ENCODE assay signal across 1 cellular context in genomic region chr1:75785320-75785963, GRCh38.
TF ChIP-seq lines count a peak whose summit lies in the region.

No MANE protein-coding gene starts in this region.

TF ChIP-seq in K562, 482 proteins besides CTCF, POLR2A, EP300 and RAD21 (continued from another document and continues in another):
- TF ChIP-seq ARID3A (IDR thresholded peaks at IDR 0.05; ENCODE audit: borderline replicate concordance, low read depth, low read length) (peak; percentile 35; the same call in 1 of the 2 replicates), ZNF655 (CRISPR knock-in tag; IDR thresholded peaks at IDR 0.05) (no peak), FOXM1 (IDR thresholded peaks at IDR 0.05; ENCODE audit: low read depth) (no peak), FOXM1 (CRISPR knock-in tag; IDR thresholded peaks at IDR 0.05; ENCODE audit: low read depth) (no peak), TAF7 (tag; IDR thresholded peaks at IDR 0.05) (peak; percentile 29; the same call in 1 of the 2 replicates), ZNF395 (CRISPR knock-in tag; IDR thresholded peaks at IDR 0.05) (peak; percentile 66; the same call in 1 of the 2 replicates), FOXJ2 (tag; IDR thresholded peaks at IDR 0.05) (no peak), TAL1 (IDR thresholded peaks at IDR 0.05) (peak; percentile 36; the same call in 1 of the 2 replicates), NFRKB (IDR thresholded peaks at IDR 0.05; ENCODE audit: low read depth) (peak; percentile 88), HDAC1 (IDR thresholded peaks at IDR 0.05) (0 out of 4 replicates have a peak, but pooled peaks of 1 of the 2 experiments have one; percentile 4), YY1 (IDR thresholded peaks at IDR 0.05; ENCODE audit: borderline replicate concordance in 1 of 3, control insufficient read depth in 1 of 3, extremely low read depth in 1 of 3, insufficient read depth in 3 of 3, insufficient read length in 1 of 3, insufficient replicate concordance in 2 of 3, low read depth in 1 of 3, low read length in 2 of 3) (peak in 1 of 3 experiments; percentile 12), ZNF785 (CRISPR knock-in tag; IDR thresholded peaks at IDR 0.05) (no peak), FOSL1 (tag; conservative IDR thresholded peaks at IDR 0.05) (0 out of 2 replicates have a peak, but pooled peaks have one; percentile 28), ZNF586 (CRISPR knock-in tag; conservative IDR thresholded peaks at IDR 0.05) (0 out of 2 replicates have a peak, but pooled peaks have one; percentile 32), CSDE1 (IDR thresholded peaks at IDR 0.05) (0 out of 4 replicates have a peak, but pooled peaks of 1 of the 2 experiments have one; percentile 6), SUPT5H (IDR thresholded peaks at IDR 0.05) (no peak; the same call in 1 of the 2 replicates), PREB (CRISPR knock-in tag; IDR thresholded peaks at IDR 0.05) (0 out of 2 replicates have a peak, but pooled peaks have one; percentile 50), ZBTB12 (CRISPR knock-in tag; IDR thresholded peaks at IDR 0.05) (no peak), ADNP (tag; IDR thresholded peaks at IDR 0.05) (0 out of 2 replicates have a peak, but pooled peaks have one; percentile 30), LCOR (CRISPR knock-in tag; IDR thresholded peaks at IDR 0.05) (peak; percentile 46; the same call in 1 of the 2 replicates), LEF1 (IDR thresholded peaks at IDR 0.05) (peak; percentile 14; the same call in 1 of the 2 replicates), NKRF (IDR thresholded peaks at IDR 0.05; ENCODE audit: borderline replicate concordance) (peak; percentile 24; the same call in 1 of the 2 replicates), ZNF12 (CRISPR knock-in tag; IDR thresholded peaks at IDR 0.05) (no peak), BRD4 (IDR thresholded peaks at IDR 0.05) (peak; percentile 79), CBFA2T2 (conservative IDR thresholded peaks at IDR 0.05) (peak; percentile 4; the same call in 1 of the 2 replicates), PBX2 (CRISPR knock-in tag; IDR thresholded peaks at IDR 0.05; ENCODE audit: low read depth) (no peak), PBX2 (tag; conservative IDR thresholded peaks at IDR 0.05; ENCODE audit: low read depth) (peak; percentile 43), REST (CRISPR knock-in tag; IDR thresholded peaks at IDR 0.05; ENCODE audit: low read depth) (no peak), ZNF639 (CRISPR knock-in tag; conservative IDR thresholded peaks at IDR 0.05 in 1 of 2, IDR thresholded peaks at IDR 0.05 in 1 of 2) (0 out of 4 replicates have a peak, but pooled peaks of 1 of the 2 experiments have one; percentile 35), HOXB6 (CRISPR knock-in tag; IDR thresholded peaks at IDR 0.05; ENCODE audit: borderline replicate concordance) (peak; percentile 64; the same call in 1 of the 2 replicates), SMARCB1 (IDR thresholded peaks at IDR 0.05; ENCODE audit: insufficient read length, low read depth) (no peak), BRD9 (IDR thresholded peaks at IDR 0.05; ENCODE audit: low read depth, partially characterized antibody) (peak; percentile 9), ZNF184 (CRISPR knock-in tag; IDR thresholded peaks at IDR 0.05) (no peak)
